Comparison of ENCODE assay signal across 13 cellular contexts in genomic region chrX:77668391-77669237, GRCh38.
DNase-seq lines count a peak whose midpoint lies in the region; ATAC-seq and TF ChIP-seq lines count a peak whose summit lies in the region.
"Had no signal": no experiment of that assay in that cellular context is flagged by ENCODE, and none has a peak within 500 bp of the region (broad histone marks: within the 10 kb centered on the region; RNA-seq: fewer than 3 reads in every experiment).

No MANE protein-coding gene starts in this region.

- H3K9me3 ChIP-seq in gastroesophageal sphincter: no peaks in the 10 kb centered on the region

- no peaks in the 10 kb centered on the region for H3K27me3 ChIP-seq in gastroesophageal sphincter

- no peaks in the 10 kb centered on the region for H3K4me1 ChIP-seq in gastroesophageal sphincter

- no peak overlapping the region for H3K4me3 Mint-ChIP-seq in stimulated activated naive CD8-positive, alpha-beta T cell treated with anti-CD3 and anti-CD28 coated beads, Interleukin-15, Interleukin-2, amounts not matched to agents 100 ng/mL and 50 ng/mL, for 24 hours
- no peak overlapping the region for H3K4me3 Mint-ChIP-seq in stimulated activated naive CD8-positive, alpha-beta T cell treated with anti-CD3 and anti-CD28 coated beads, Interleukin-15, amount 100 ng/mL, for 72 hours
- H3K4me3 Mint-ChIP-seq: mesothelial cell of epicardium had no signal

- no peak for TF ChIP-seq EP300 in gastroesophageal sphincter (IDR thresholded peaks at IDR 0.05)

- 64 to 73% methylated on average over 5 to 7 of the region's 10 CpGs for WGBS in gastroesophageal sphincter (ENCODE audit: low coverage in 1 of 2), 2 donors

- H3K27me3 Mint-ChIP-seq in stimulated activated naive CD8-positive, alpha-beta T cell treated with anti-CD3 and anti-CD28 coated beads, Interleukin-15, Interleukin-2, amounts not matched to agents 100 ng/mL and 50 ng/mL, for 24 hours: no peaks in the 10 kb centered on the region
- H3K27me3 Mint-ChIP-seq in stimulated activated naive CD8-positive, alpha-beta T cell treated with anti-CD3 and anti-CD28 coated beads, Interleukin-15, amount 100 ng/mL, for 72 hours: no peaks in the 10 kb centered on the region

- peaks cover 0 to 10% of the 10 kb centered on the region in 2 donors for H3K36me3 ChIP-seq in gastroesophageal sphincter

- no peaks in the 10 kb centered on the region for H3K9me3 Mint-ChIP-seq in stimulated activated naive CD8-positive, alpha-beta T cell treated with anti-CD3 and anti-CD28 coated beads, Interleukin-15, Interleukin-2, amounts not matched to agents 100 ng/mL and 50 ng/mL, for 24 hours
- H3K9me3 Mint-ChIP-seq in stimulated activated naive CD8-positive, alpha-beta T cell treated with anti-CD3 and anti-CD28 coated beads, Interleukin-15, amount 100 ng/mL, for 72 hours: no peaks in the 10 kb centered on the region

- TF ChIP-seq CTCF in fibroblast of pulmonary artery (IDR thresholded peaks at IDR 0.05; ENCODE audit: low read length, missing control alignments): no peak
- no peak for TF ChIP-seq CTCF in gastroesophageal sphincter (IDR thresholded peaks at IDR 0.05)

- H3K27ac Mint-ChIP-seq in stimulated activated naive CD8-positive, alpha-beta T cell treated with anti-CD3 and anti-CD28 coated beads, Interleukin-15, Interleukin-2, amounts not matched to agents 100 ng/mL and 50 ng/mL, for 24 hours: peak overlapping the region; percentile 41
- no peak overlapping the region for H3K27ac Mint-ChIP-seq in stimulated activated naive CD8-positive, alpha-beta T cell treated with anti-CD3 and anti-CD28 coated beads, Interleukin-15, amount 100 ng/mL, for 72 hours
- H3K27ac Mint-ChIP-seq: mesothelial cell of epicardium had no signal

- no peak for DNase-seq in stimulated activated naive CD8-positive, alpha-beta T cell treated with anti-CD3 and anti-CD28 coated beads, Interleukin-15, amount 100 ng/mL, for 72 hours
- DNase-seq in SW 1271 (lab: John Stamatoyannopoulos, UW) (peak; percentile 2 to 51), fibroblast of pulmonary artery (ENCODE audit: low read depth) (peak; percentile 63), pons (ENCODE audit: low spot score) (no peak)
- DNase-seq in effector CD4-positive, alpha-beta T cell: no peak
- DNase-seq: central memory CD4-positive, alpha-beta T cell; DMS 273 treated with DMSO at 0.1 percent for 48 hours; NCI-H1694 treated with DMSO at 0.1 percent for 48 hours had no signal

- H3K4me1 Mint-ChIP-seq in stimulated activated naive CD8-positive, alpha-beta T cell treated with anti-CD3 and anti-CD28 coated beads, Interleukin-15, Interleukin-2, amounts not matched to agents 100 ng/mL and 50 ng/mL, for 24 hours (ENCODE audit: low read depth): peaks cover 8% of the 10 kb centered on the region
- peaks cover 7% of the 10 kb centered on the region for H3K4me1 Mint-ChIP-seq in stimulated activated naive CD8-positive, alpha-beta T cell treated with anti-CD3 and anti-CD28 coated beads, Interleukin-15, amount 100 ng/mL, for 72 hours
- H3K4me1 Mint-ChIP-seq: mesothelial cell of epicardium had no signal

- no peak for TF ChIP-seq POLR2A in gastroesophageal sphincter (IDR thresholded peaks at IDR 0.05)

- no peak overlapping the region for H3K27ac ChIP-seq in gastroesophageal sphincter
- H3K27ac ChIP-seq: VCaP had no signal

- H3K36me3 Mint-ChIP-seq in stimulated activated naive CD8-positive, alpha-beta T cell treated with anti-CD3 and anti-CD28 coated beads, Interleukin-15, Interleukin-2, amounts not matched to agents 100 ng/mL and 50 ng/mL, for 24 hours (ENCODE audit: low read depth): peaks cover 6% of the 10 kb centered on the region

- ATAC-seq in stimulated activated naive CD8-positive, alpha-beta T cell treated with anti-CD3 and anti-CD28 coated beads, Interleukin-15, amount 100 ng/mL, for 72 hours: no peak
- ATAC-seq in gastroesophageal sphincter (no peak), GM21723 (IDR thresholded peaks at IDR 0.05; ENCODE audit: unreplicated experiment) (no peak)

- peak overlapping the region; percentile 34 for H3K4me3 ChIP-seq in fibroblast of pulmonary artery (replicated peaks; ENCODE audit: low read depth, low read length)
- no peak overlapping the region for H3K4me3 ChIP-seq in gastroesophageal sphincter

Comparison
In these comparisons a context has a peak if more than half of its experiments do, and no peak if none do; other contexts are left out.
1. DNase-seq: peak in SW 1271 (2 of 2) and fibroblast of pulmonary artery (single experiment); none in stimulated activated naive CD8-positive, alpha-beta T cell treated with anti-CD3 and anti-CD28 coated beads, Interleukin-15, amount 100 ng/mL, for 72 hours (0 of 2), pons (single experiment) and effector CD4-positive, alpha-beta T cell (single experiment).